In the genomic region with DNA sequence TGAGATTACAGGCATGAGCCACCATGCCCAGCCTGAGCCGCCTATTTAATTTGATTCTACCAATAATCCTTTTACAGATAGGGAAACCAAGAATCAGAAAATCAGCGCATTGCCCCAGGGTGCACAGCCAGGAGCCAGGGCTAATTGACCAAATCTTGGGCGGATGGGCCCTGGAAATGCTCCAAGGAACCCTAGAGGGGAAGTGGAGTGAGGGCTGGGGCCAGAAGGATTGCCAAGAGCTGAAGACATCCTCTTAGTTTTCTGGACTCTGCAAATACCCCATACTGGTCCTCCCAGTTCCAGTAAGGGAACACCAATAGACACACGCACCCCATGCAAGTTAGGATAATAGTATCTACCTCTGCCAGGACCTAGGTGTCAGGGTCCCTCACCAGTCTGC, we compare ENCODE assay signal across 10 cellular contexts. TPM values are rescaled to one million over a fixed set of nuclear protein-coding genes. Genes with fewer than 3 reads are reported as not detected.
DNase-seq lines count a peak whose midpoint lies in the region; ATAC-seq and TF ChIP-seq lines count a peak whose summit lies in the region.
"Had no signal": no experiment of that assay in that cellular context is flagged by ENCODE, and none has a peak within 500 bp of the region (broad histone marks: within the 10 kb centered on the region; RNA-seq: fewer than 3 reads in every experiment).

No MANE protein-coding gene starts in this region.

- H3K79me2 ChIP-seq in OCI-LY7 (ENCODE audit: insufficient read depth, low read depth, low read length) (no peaks in the 10 kb centered on the region; the same call in 1 of the 2 replicates), osteoblast (ENCODE audit: insufficient read depth, low read length) (peaks cover 58% of the 10 kb centered on the region)

- H3K9me3 ChIP-seq in OCI-LY7 (ENCODE audit: low read length), result no peaks in the 10 kb centered on the region
- H3K9me3 ChIP-seq in osteoblast (ENCODE audit: low read depth, low read length), result no peaks in the 10 kb centered on the region

- DNase-seq in CD1c-positive myeloid dendritic cell (ENCODE audit: extremely low spot score) (peak; percentile 63), OCI-LY7 (ENCODE audit: low spot score) (no peak), osteoblast (ENCODE audit: insufficient read length, low spot score, missing footprints) (peak; percentile 25), NCI-H524 (lab: John Stamatoyannopoulos, UW) (no peak), AG20443 (ENCODE audit: low spot score) (no peak)
- DNase-seq in effector memory CD8-positive, alpha-beta T cell, result no peak
- DNase-seq in stimulated activated naive CD4-positive, alpha-beta T cell treated with Interleukin-2 at 50 U/mL for 16 hours (lab: John Stamatoyannopoulos, UW), result no peak
- DNase-seq: midbrain, NCI-H524 treated with DMSO at 0.1 percent for 48 hours had no signal

- no peaks in the 10 kb centered on the region for H3K9me3 Mint-ChIP-seq in effector memory CD8-positive, alpha-beta T cell

- intact Hi-C loops in OCI-LY7 (cut with micrococcal nuclease; ENCODE audit: unreplicated experiment), result no loop called here

- no peaks in the 10 kb centered on the region for H3K27me3 ChIP-seq in osteoblast (ENCODE audit: insufficient read depth, low read length)

- no peak for TF ChIP-seq CTCF in OCI-LY7 (conservative IDR thresholded peaks at IDR 0.05; ENCODE audit: low read length)
- no peak for TF ChIP-seq CTCF in osteoblast (IDR thresholded peaks at IDR 0.05; ENCODE audit: extremely low read depth, low read depth, low read length)

- peak overlapping the region; percentile 94 for H3K4me2 ChIP-seq in OCI-LY7 (ENCODE audit: low read length)
- peak overlapping the region; percentile 84 for H3K4me2 ChIP-seq in osteoblast (ENCODE audit: insufficient read depth, low read length)

- H3K4me1 ChIP-seq in OCI-LY7 (ENCODE audit: insufficient read depth, low read length, poor library complexity, severe bottlenecking), result peaks cover 59% of the 10 kb centered on the region
- H3K4me1 ChIP-seq in osteoblast (ENCODE audit: insufficient read depth, low read length), result peaks cover 68% of the 10 kb centered on the region

- peak overlapping the region; percentile 86 for H3K4me3 ChIP-seq in OCI-LY7 (ENCODE audit: low read depth, low read length, poor library complexity, severe bottlenecking)
- H3K4me3 ChIP-seq in osteoblast (ENCODE audit: insufficient read depth, low read length), result no peak overlapping the region

- no peaks in the 10 kb centered on the region for H3K27me3 Mint-ChIP-seq in effector memory CD8-positive, alpha-beta T cell

- peaks cover 29 to 36% of the 10 kb centered on the region in 2 donors for H3K4me1 Mint-ChIP-seq in effector memory CD8-positive, alpha-beta T cell (ENCODE audit: low read depth in 2 of 2)

- H3K4me3 Mint-ChIP-seq in effector memory CD8-positive, alpha-beta T cell, result no peak overlapping the region

- H4K20me1 ChIP-seq in OCI-LY7 (ENCODE audit: insufficient read depth, low read length) (no peaks in the 10 kb centered on the region), osteoblast (ENCODE audit: insufficient read depth, low read length) (peaks cover 5% of the 10 kb centered on the region)

- H3K27ac Mint-ChIP-seq in effector memory CD8-positive, alpha-beta T cell, result peak overlapping the region; percentile 93 to 96

- no peaks in the 10 kb centered on the region for H3K9me2 ChIP-seq in OCI-LY7 (ENCODE audit: insufficient read depth, low read length)

- H2AFZ ChIP-seq in OCI-LY7 (ENCODE audit: low read length) (no peak overlapping the region), osteoblast (ENCODE audit: low read length) (no peak overlapping the region)

- H3K36me3 Mint-ChIP-seq in effector memory CD8-positive, alpha-beta T cell (ENCODE audit: insufficient read depth), result peaks cover 13% of the 10 kb centered on the region

- CTCF ChIA-PET in OCI-LY7 (lab: Charles Lee; ENCODE audit: unreplicated experiment), result interaction anchor here (0.7 kb wide), 1 partner anchor 21 kb away, joined by 3 read pairs; no protein-coding TSS in a partner anchor

- no peak for ATAC-seq in effector memory CD8-positive, alpha-beta T cell (replicated peaks)
- no peak for ATAC-seq in GM18867 (IDR thresholded peaks at IDR 0.05; ENCODE audit: unreplicated experiment)

- H3K27ac ChIP-seq in OCI-LY7 (ENCODE audit: low read depth, low read length, poor library complexity, severe bottlenecking), result peak overlapping the region; percentile 70
- H3K27ac ChIP-seq in osteoblast (ENCODE audit: low read depth, low read length), result peak overlapping the region; percentile 61

- BruUV-seq in OCI-LY7 (replicated peaks; lab: Mats Ljungman, UMichigan), result no TSS peak

- H3K36me3 ChIP-seq in OCI-LY7 (ENCODE audit: insufficient read depth, low read length) (no peaks in the 10 kb centered on the region), osteoblast (ENCODE audit: insufficient read depth, low read length) (peaks cover 16% of the 10 kb centered on the region)

- POLR2A ChIA-PET in OCI-LY7 (lab: Charles Lee), result interaction anchor here (1.0 to 2.5 kb wide), 2 partner anchors 15 to 25 kb away, joined by 3 to 8 read pairs; no protein-coding TSS in a partner anchor

RNA-seq across cellular contexts. Expression of gene FHOD1, which starts 3.8 kb away (rescaled TPM):
- 16.0 and 16.5 TPM in 2 replicates for total RNA-seq in OCI-LY7 (2014; rRNA removed; shearing (Covaris generic))
- total RNA-seq in OCI-LY7 (2022) (44.1 and 55.0 TPM in 2 replicates), osteoblast (27.4 and 28.2 TPM in 2 replicates)

RNA-seq across cellular contexts. Expression of gene SLC9A5, which starts 5.3 kb away (rescaled TPM):
- 0.36 and 2.7 TPM in 2 replicates for total RNA-seq in OCI-LY7 (2014; rRNA removed; shearing (Covaris generic))
- total RNA-seq in OCI-LY7 (2022) (3.6 and 4.2 TPM in 2 replicates), osteoblast (2.9 and 3.6 TPM in 2 replicates)

RNA-seq across cellular contexts. Expression of gene TMEM208, which starts 16.6 kb away (rescaled TPM):
- 19.9 and 36.7 TPM in 2 replicates for total RNA-seq in OCI-LY7 (2014; rRNA removed; shearing (Covaris generic))
- 22.5 and 26.4 TPM in 2 replicates for total RNA-seq in OCI-LY7 (2022)
- total RNA-seq in osteoblast, result 22.4 and 25.3 TPM in 2 replicates

RNA-seq across cellular contexts. Expression of gene PLEKHG4, which starts 35.9 kb away (rescaled TPM):
- total RNA-seq in OCI-LY7 (2014; rRNA removed; shearing (Covaris generic)), result not detected in 2 replicates
- total RNA-seq in OCI-LY7 (2022) (0.51 and 1.3 TPM in 2 replicates), osteoblast (31.8 and 41.6 TPM in 2 replicates)

RNA-seq across cellular contexts. Expression of gene ELMO3, which starts 44.5 kb away (rescaled TPM):
- total RNA-seq in OCI-LY7 (2014; rRNA removed; shearing (Covaris generic)), result 7.7 and 7.8 TPM in 2 replicates
- total RNA-seq in OCI-LY7 (2022), result 7.6 and 9.0 TPM in 2 replicates
- total RNA-seq in osteoblast, result 0.29 and 0.36 TPM in 2 replicates

Comparison
In these comparisons a context has a peak if more than half of its experiments do, and no peak if none do; other contexts are left out.
1. DNase-seq: peak in CD1c-positive myeloid dendritic cell (single experiment) and osteoblast (single experiment); none in OCI-LY7 (single experiment), effector memory CD8-positive, alpha-beta T cell (0 of 3), NCI-H524 (0 of 2), stimulated activated naive CD4-positive, alpha-beta T cell treated with Interleukin-2 at 50 U/mL for 16 hours (single experiment) and AG20443 (single experiment).